ENCODE assay signal across 22 cellular contexts in genomic region chr1:51615780-51616291, GRCh38. TPM values are rescaled to one million over a fixed set of nuclear protein-coding genes. Genes with fewer than 3 reads are reported as not detected.
A peak's percentile ranks its signal among the peaks of the same experiment; 100 is the strongest.
DNase-seq lines count a peak whose midpoint lies in the region; ATAC-seq, FAIRE-seq and TF ChIP-seq lines count a peak whose summit lies in the region.
"Had no signal": no experiment of that assay in that cellular context is flagged by ENCODE, and none has a peak within 500 bp of the region (broad histone marks: within the 10 kb centered on the region; RNA-seq: fewer than 3 reads in every experiment).

No MANE protein-coding gene starts in this region.

- H3K36me3 ChIP-seq in HepG2 (replicated peaks in 1 of 2; ENCODE audit: control insufficient read depth in 1 of 2, insufficient read depth in 2 of 2, low read length in 2 of 2) (no peaks in the 10 kb centered on the region), right lobe of liver (no peaks in the 10 kb centered on the region), uterus (no peaks in the 10 kb centered on the region)
- H3K36me3 ChIP-seq: sigmoid colon had no signal

- H3K9me3 Mint-ChIP-seq in T-cell (no peaks in the 10 kb centered on the region), naive B cell (no peaks in the 10 kb centered on the region)
- H3K9me3 Mint-ChIP-seq: activated CD4-positive, alpha-beta memory T cell treated with anti-CD3 and anti-CD28 coated beads for 36 hours; activated T-helper 2 cell treated with anti-CD3 and anti-CD28 coated beads, Interferon-gamma antibody, Interleukin-2, Interleukin-4, amounts not matched to agents 10 μg/mL and 5 μg/mL and 100 μg/mL, durations not matched to agents 14 hours and 24 hours and 36 hours; effector memory CD8-positive, alpha-beta T cell had no signal

- TF ChIP-seq POLR2A in HepG2 (IDR thresholded peaks at IDR 0.05; ENCODE audit: insufficient read depth in 1 of 2, low read depth in 2 of 2, low read length in 2 of 2) (no peak), right lobe of liver (IDR thresholded peaks at IDR 0.05) (no peak), uterus (IDR thresholded peaks at IDR 0.05) (no peak)

- H3K79me2 ChIP-seq in HepG2 (ENCODE audit: insufficient read depth, low read length), result peaks cover 32% of the 10 kb centered on the region

- intact Hi-C loops in HepG2 (cut with micrococcal nuclease; ENCODE audit: unreplicated experiment), result no loop called here
- intact Hi-C loops in right lobe of liver (cut with DNase I), result no loop called here
- intact Hi-C loops in uterus (cut with DNase I; ENCODE audit: low total_unique reads), result no loop called here

- POLR2A ChIA-PET in HepG2 (lab: Yijun Ruan, JAX) (interaction anchor here (1.2 kb wide), 1 partner anchor 114 kb away, joined by 3 read pairs; no protein-coding TSS in a partner anchor), T-cell (lab: Charles Lee) (interaction anchor here in 1 of 2 donors (0.6 kb wide), 1 partner anchor 101 kb away, joined by 3 read pairs; no protein-coding TSS in a partner anchor)

- no peaks in the 10 kb centered on the region for H4K20me1 ChIP-seq in HepG2 (ENCODE audit: insufficient read depth, low read length)

- H3K27me3 Mint-ChIP-seq in T-cell, result peaks cover 0 to 4% of the 10 kb centered on the region in 2 donors
- peaks cover 0 to 7% (median 2%) of the 10 kb centered on the region in 3 donors for H3K27me3 Mint-ChIP-seq in naive B cell
- H3K27me3 Mint-ChIP-seq: activated CD4-positive, alpha-beta memory T cell treated with anti-CD3 and anti-CD28 coated beads for 36 hours had no signal

- no peak for TF ChIP-seq RAD21 in HepG2 (CRISPR knock-in tag; IDR thresholded peaks at IDR 0.05)

- H3K36me3 Mint-ChIP-seq in T-cell (peaks cover 4% of the 10 kb centered on the region), naive B cell (no peaks in the 10 kb centered on the region)
- H3K36me3 Mint-ChIP-seq: activated CD4-positive, alpha-beta memory T cell treated with anti-CD3 and anti-CD28 coated beads for 36 hours had no signal

- H3K4me3 Mint-ChIP-seq in T-cell, result peak overlapping the region in 2 of 3 donors; percentile 14 to 98
- peak overlapping the region in 5 of 8 donors; percentile 41 to 100 (median 99) for H3K4me3 Mint-ChIP-seq in naive B cell

- no peak for FAIRE-seq in HepG2 (lab: Jason Lieb, UNC)
- FAIRE-seq: TTC549 had no signal

- TF ChIP-seq CTCF in HepG2 (CRISPR knock-in tag; IDR thresholded peaks at IDR 0.05) (no peak), right lobe of liver (IDR thresholded peaks at IDR 0.05) (no peak), uterus (IDR thresholded peaks at IDR 0.05) (no peak), foreskin keratinocyte (conservative IDR thresholded peaks at IDR 0.05) (no peak)

- WGBS in HepG2 (ENCODE audit: low lambda C conversion rate), result 75% methylated on average over 10 of the region's 10 CpGs
- WGBS in right lobe of liver (ENCODE audit: insufficient coverage, low coverage, low lambda C conversion rate, missing lambda C conversion rate), result 62% methylated on average over 6 of the region's 10 CpGs

- peaks cover 38 to 52% (median 41%) of the 10 kb centered on the region in 3 donors for H3K4me1 Mint-ChIP-seq in T-cell
- peaks cover 25 to 35% (median 33%) of the 10 kb centered on the region in 3 donors for H3K4me1 Mint-ChIP-seq in naive B cell

- no peak overlapping the region for H3K9ac ChIP-seq in HepG2 (ENCODE audit: insufficient read depth, low read depth, low read length)

- no peaks in the 10 kb centered on the region for H3K9me3 ChIP-seq in HepG2 (ENCODE audit: low read length)
- H3K9me3 ChIP-seq in right lobe of liver, result no peaks in the 10 kb centered on the region
- H3K9me3 ChIP-seq in uterus, result no peaks in the 10 kb centered on the region
- H3K9me3 ChIP-seq: sigmoid colon had no signal

- CTCF ChIA-PET in HepG2 (lab: Yijun Ruan, JAX; ENCODE audit: low intra/inter-chr PET ratio, low total read pairs), result no interaction called here
- CTCF ChIA-PET in T-cell (lab: Charles Lee), result no interaction called here

- TF ChIP-seq EP300 in HepG2 (IDR thresholded peaks at IDR 0.05; ENCODE audit: low read depth in 2 of 2, low read length in 2 of 2), result no peak
- no peak for TF ChIP-seq EP300 in HepG2 (CRISPR knock-in tag; IDR thresholded peaks at IDR 0.05; ENCODE audit: borderline replicate concordance)

- DNase-seq in HepG2 (ENCODE audit: low spot score) (no peak), right lobe of liver (no peak), T-cell (no peak), naive B cell (no peak), uterus (no peak), NCI-H2227 (lab: John Stamatoyannopoulos, UW; ENCODE audit: unreplicated experiment) (no peak), foreskin keratinocyte (no peak)
- DNase-seq in activated naive CD4-positive, alpha-beta T cell treated with anti-CD3 and anti-CD28 coated beads, Interleukin-2, amount 50 U/mL, for 16 hours, result no peak
- DNase-seq: activated CD4-positive, alpha-beta memory T cell treated with anti-CD3 and anti-CD28 coated beads for 36 hours; effector memory CD8-positive, alpha-beta T cell; GOT3; hypothalamus; kidney glomerular epithelial cell; NCI-H1048; NCI-H524 treated with DMSO at 0.1 percent for 48 hours; occipital lobe; sigmoid colon; stimulated activated CD4-positive, alpha-beta T cell treated with anti-CD3 and anti-CD28 coated beads, Interleukin-1b, Interleukin-23, amount 100 ng/mL, for 48 hours had no signal

- peaks cover 56% of the 10 kb centered on the region for H3K4me1 ChIP-seq in HepG2 (ENCODE audit: insufficient read depth, low read length)
- H3K4me1 ChIP-seq in right lobe of liver, result peaks cover 0 to 24% (median 3%) of the 10 kb centered on the region in 4 donors
- H3K4me1 ChIP-seq in uterus, result peaks cover 0 to 6% of the 10 kb centered on the region in 2 donors
- peaks cover 18% of the 10 kb centered on the region for H3K4me1 ChIP-seq in foreskin keratinocyte

- ATAC-seq in HepG2, result no peak
- no peak for ATAC-seq in right lobe of liver
- ATAC-seq in T-cell (replicated peaks in 1 of 4), result no peak
- ATAC-seq in naive B cell (ENCODE audit: low read depth in 2 of 2), result no peak
- ATAC-seq in foreskin keratinocyte, result no peak
- ATAC-seq: effector memory CD8-positive, alpha-beta T cell; Panc1; SK-N-SH treated with all-trans-retinoic acid at 6 μM for 48 hours had no signal

- in situ Hi-C loops in HepG2 (cut with HindIII; ENCODE audit: extremely low pct_ligation_motif_present, low pct_unique_long_range_greater_than_20kb), result no loop called here

- H3K27ac Mint-ChIP-seq in T-cell, result no peak overlapping the region
- no peak overlapping the region for H3K27ac Mint-ChIP-seq in naive B cell
- H3K27ac Mint-ChIP-seq: activated CD4-positive, alpha-beta memory T cell treated with anti-CD3 and anti-CD28 coated beads for 36 hours; activated T-helper 2 cell treated with anti-CD3 and anti-CD28 coated beads, Interferon-gamma antibody, Interleukin-2, Interleukin-4, amounts not matched to agents 10 μg/mL and 5 μg/mL and 100 μg/mL, durations not matched to agents 14 hours and 24 hours and 36 hours had no signal

- H3K4me3 ChIP-seq in HepG2 (replicated peaks in 1 of 3; ENCODE audit: insufficient read depth in 1 of 3, low read depth in 2 of 3, low read length in 3 of 3), result peak overlapping the region in 1 of 3 experiments; percentile 99; a peak in 1 of 6 replicates
- no peak overlapping the region for H3K4me3 ChIP-seq in right lobe of liver
- H3K4me3 ChIP-seq in uterus, result no peak overlapping the region

- no TSS peak for BruUV-seq in HepG2 (replicated peaks; lab: Mats Ljungman, UMichigan)

- H3K27ac ChIP-seq in HepG2 (ENCODE audit: extremely low read length, insufficient read depth, low read length) (no peak overlapping the region), right lobe of liver (no peak overlapping the region), uterus (peak overlapping the region; percentile 94 to 98), foreskin keratinocyte (no peak overlapping the region)

- H3K4me2 ChIP-seq in HepG2 (ENCODE audit: low read depth, low read length), result peak overlapping the region; percentile 65

- H2AFZ ChIP-seq in HepG2 (ENCODE audit: low read length), result peak overlapping the region; percentile 72

- H3K27me3 ChIP-seq in HepG2 (ENCODE audit: control insufficient read depth in 1 of 2, insufficient read depth in 2 of 2, low read length in 2 of 2), result no peaks in the 10 kb centered on the region; a peak in 1 of 5 replicates
- H3K27me3 ChIP-seq in right lobe of liver, result no peaks in the 10 kb centered on the region
- H3K27me3 ChIP-seq in uterus, result no peaks in the 10 kb centered on the region
- H3K27me3 ChIP-seq in foreskin keratinocyte, result no peaks in the 10 kb centered on the region
- H3K27me3 ChIP-seq: sigmoid colon had no signal

RNA-seq across cellular contexts. Expression of gene OSBPL9, which starts 1.1 kb away (rescaled TPM):
- total RNA-seq in HepG2 (2016; rRNA removed; fragmentation: Illumina TruSeq; extraction: Trizol) (142 and 198 TPM in 2 replicates), right lobe of liver (10 to 100 TPM; 51.7 to 90.5 (median 71.7) TPM), T-cell (10 to 100 TPM; 39.8 to 50.7 (median 43.4) TPM), uterus (100 to 1,000 TPM in 3 of 4 donors, 10 to 100 TPM in 1; 94.0 to 122 (median 108) TPM), foreskin keratinocyte (68.1 and 73.4 TPM in 2 replicates)
- 83.0 and 90.3 TPM in 2 replicates for total RNA-seq in HepG2 (2016; cell fraction: cytosol; rRNA removed; fragmentation: Illumina TruSeq; extraction: Trizol; ENCODE audit: low read depth)
- total RNA-seq in HepG2 (2016; cell fraction: insoluble cytoplasmic fraction; rRNA removed; fragmentation: Illumina TruSeq; extraction: Trizol), result 140 and 189 TPM in 2 replicates
- total RNA-seq in HepG2 (2016; cell fraction: membrane; rRNA removed; fragmentation: Illumina TruSeq; extraction: Trizol), result 195 and 199 TPM in 2 replicates
- 96.3 and 107 TPM in 2 replicates for total RNA-seq in HepG2 (2016; cell fraction: nucleus; rRNA removed; fragmentation: Illumina TruSeq; extraction: Trizol)
- polyA plus RNA-seq in HepG2 (2011; rRNA removed) (83.6 and 90.3 TPM in 2 replicates), naive B cell (ENCODE audit: low read depth in 6 of 6) (10 to 100 TPM; 46.7 to 77.8 (median 52.9) TPM), foreskin keratinocyte (34.9 and 38.5 TPM in 2 replicates)
- 52.4 and 69.4 TPM in 2 replicates for polyA plus RNA-seq in HepG2 (2011; cell fraction: cytosol; rRNA removed)
- 49.8 and 58.7 TPM in 2 replicates for polyA plus RNA-seq in HepG2 (2011; cell fraction: nucleus; rRNA removed)
- 57.7 and 63.5 TPM in 2 replicates for polyA plus RNA-seq in HepG2 (2012)
- 46.8 and 71.1 TPM in 2 replicates for polyA plus RNA-seq in HepG2 (2016; cell fraction: cytosol; fragmentation: Illumina TruSeq; extraction: Trizol; ENCODE audit: low read depth)
- polyA plus RNA-seq in HepG2 (2016; cell fraction: insoluble cytoplasmic fraction; fragmentation: Illumina TruSeq; extraction: Trizol; ENCODE audit: low read depth), result 168 and 174 TPM in 2 replicates
- polyA plus RNA-seq in HepG2 (2016; cell fraction: membrane; fragmentation: Illumina TruSeq; extraction: Trizol; ENCODE audit: low read depth), result 130 and 144 TPM in 2 replicates
- polyA plus RNA-seq in HepG2 (2016; cell fraction: nucleus; fragmentation: Illumina TruSeq; extraction: Trizol; ENCODE audit: insufficient read depth, low read depth), result 90.8 and 95.0 TPM in 2 replicates
- polyA minus RNA-seq in HepG2 (2011; rRNA and poly(A)+ RNA removed; ENCODE audit: low replicate concordance), result 188 and 207 TPM in 2 replicates
- 68.2 and 76.9 TPM in 2 replicates for polyA minus RNA-seq in HepG2 (2011; cell fraction: cytosol; rRNA and poly(A)+ RNA removed)
- polyA minus RNA-seq in HepG2 (2011; cell fraction: nucleus; rRNA and poly(A)+ RNA removed), result 202 and 205 TPM in 2 replicates

Comparison
In these comparisons a context has a peak if more than half of its experiments do, and no peak if none do; other contexts are left out.
1. H3K27ac ChIP-seq: peak in uterus (2 of 2); none in HepG2 (single experiment), right lobe of liver (0 of 3) and foreskin keratinocyte (single experiment).